In genomic region chr6:109087661-109088264, GRCh38 we compare ENCODE assay signal across 1 cellular context.
TF ChIP-seq lines count a peak whose summit lies in the region.

No MANE protein-coding gene starts in this region.

TF ChIP-seq in HEK293, 187 proteins besides CTCF, POLR2A, EP300 and RAD21 (continued from another document):
- TF ChIP-seq ZNF23 (tag by site-specific recombination; IDR thresholded peaks at IDR 0.05; ENCODE audit: borderline replicate concordance) = no peak
- TF ChIP-seq SP7 (tag by site-specific recombination; IDR thresholded peaks at IDR 0.05) = peak; percentile 37; the same call in 1 of the 2 replicates
- TF ChIP-seq YY1 (tag by site-specific recombination; IDR thresholded peaks at IDR 0.05) = no peak
- no peak for TF ChIP-seq ZNF292 (tag by site-specific recombination; IDR thresholded peaks at IDR 0.05; ENCODE audit: borderline replicate concordance, low read depth)
- TF ChIP-seq ZBTB17 (tag by site-specific recombination; IDR thresholded peaks at IDR 0.05) = peak; percentile 88
